Comparison of ENCODE assay signal across 23 cellular contexts in the genomic region with DNA sequence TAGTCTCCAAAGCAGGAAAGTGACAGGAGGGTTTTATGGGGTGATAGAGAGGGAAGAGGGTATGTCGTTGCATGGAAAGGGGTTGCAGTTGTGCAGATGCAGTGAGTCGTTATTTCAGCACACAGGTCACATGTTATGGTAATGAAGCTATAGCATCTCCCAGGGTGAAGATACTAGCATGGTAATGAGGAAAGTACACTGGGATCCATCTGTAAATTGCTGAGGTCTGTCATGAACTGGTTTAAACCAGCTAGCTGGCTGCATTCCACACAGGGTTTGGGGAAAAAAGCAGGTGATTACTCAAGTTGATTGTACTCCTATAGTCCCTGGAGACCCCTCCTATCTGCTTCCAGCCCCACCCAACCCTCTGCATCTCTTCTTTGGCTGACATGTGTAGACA. TPM values are rescaled to one million over a fixed set of nuclear protein-coding genes. Genes with fewer than 3 reads are reported as not detected.
DNase-seq lines count a peak whose midpoint lies in the region; FAIRE-seq and TF ChIP-seq lines count a peak whose summit lies in the region.
"Had no signal": no experiment of that assay in that cellular context is flagged by ENCODE, and none has a peak within 500 bp of the region (broad histone marks: within the 10 kb centered on the region; RNA-seq: fewer than 3 reads in every experiment).

No MANE protein-coding gene starts in this region.

- peak; percentile 79 for DNase-seq in DMS 273 (lab: John Stamatoyannopoulos, UW; ENCODE audit: unreplicated experiment)
- peak; percentile 91 for DNase-seq in NCI-H82 (lab: John Stamatoyannopoulos, UW)
- peak; percentile 14 for DNase-seq in iPS-NIHi7 (ENCODE audit: extremely low spot score)
- DNase-seq in cerebellum (ENCODE audit: low spot score) = no peak
- DNase-seq in chondrocyte (ENCODE audit: low spot score) = no peak
- no peak for DNase-seq in HTR-8/SVneo (ENCODE audit: insufficient read length, low spot score)
- no peak for DNase-seq in Calu3
- DNase-seq: activated naive CD8-positive, alpha-beta T cell treated with anti-CD3 and anti-CD28 coated beads for 36 hours; DMS53; effector memory CD8-positive, alpha-beta T cell; left colon; NCI-H1092 treated with DMSO at 0.1 percent for 48 hours; stimulated activated CD4-positive, alpha-beta T cell treated with anti-CD3 and anti-CD28 coated beads, Interleukin-2, amount 100 ng/mL, for 48 hours; stimulated activated naive CD8-positive, alpha-beta T cell treated with anti-CD3 and anti-CD28 coated beads, Interleukin-15, amount 100 ng/mL, for 72 hours; transverse colon had no signal

- no TSS peak for BruUV-seq in Calu3 (replicated peaks; lab: Mats Ljungman, UMichigan)

- no peaks in the 10 kb centered on the region for H3K9me3 Mint-ChIP-seq in chondrocyte (ENCODE audit: low read depth)
- H3K9me3 Mint-ChIP-seq in Calu3 (ENCODE audit: low read depth, unreplicated experiment) = no peaks in the 10 kb centered on the region
- H3K9me3 Mint-ChIP-seq: activated naive CD8-positive, alpha-beta T cell treated with anti-CD3 and anti-CD28 coated beads for 36 hours; CD14-positive monocyte; effector memory CD8-positive, alpha-beta T cell; nephron; stimulated activated naive CD8-positive, alpha-beta T cell treated with anti-CD3 and anti-CD28 coated beads, Interleukin-15, amount 100 ng/mL, for 72 hours had no signal

- no peak overlapping the region for H3K27ac ChIP-seq in HEK293 (ENCODE audit: extremely low read depth, low read depth, low read length)
- H3K27ac ChIP-seq: prostate gland, RWPE1, skin epidermis, transverse colon had no signal

- intact Hi-C loops in Calu3 (cut with micrococcal nuclease; ENCODE audit: unreplicated experiment) = no loop called here

- H3K36me3 Mint-ChIP-seq in chondrocyte (ENCODE audit: low read depth) (peaks cover 22% of the 10 kb centered on the region), Calu3 (ENCODE audit: insufficient read depth, unreplicated experiment) (peaks cover 30% of the 10 kb centered on the region)

- H3K27ac Mint-ChIP-seq in chondrocyte (ENCODE audit: unreplicated experiment) (no peak overlapping the region), Calu3 (ENCODE audit: unreplicated experiment) (no peak overlapping the region)
- H3K27ac Mint-ChIP-seq: activated naive CD8-positive, alpha-beta T cell treated with anti-CD3 and anti-CD28 coated beads for 36 hours; effector memory CD8-positive, alpha-beta T cell; nephron had no signal

- H3K27me3 Mint-ChIP-seq in chondrocyte (ENCODE audit: low read depth) (no peaks in the 10 kb centered on the region), Calu3 (ENCODE audit: unreplicated experiment) (no peaks in the 10 kb centered on the region)
- H3K27me3 Mint-ChIP-seq: activated naive CD8-positive, alpha-beta T cell treated with anti-CD3 and anti-CD28 coated beads for 36 hours; effector memory CD8-positive, alpha-beta T cell; stimulated activated naive CD8-positive, alpha-beta T cell treated with anti-CD3 and anti-CD28 coated beads, Interleukin-15, amount 100 ng/mL, for 72 hours had no signal

- H3K4me1 ChIP-seq in HEK293 (ENCODE audit: control insufficient read depth, insufficient read depth, low read length) = peaks cover 4% of the 10 kb centered on the region; the same call in 1 of the 2 replicates
- H3K4me1 ChIP-seq: prostate gland, transverse colon had no signal

- H3K4me1 Mint-ChIP-seq in chondrocyte (ENCODE audit: low read depth) = no peaks in the 10 kb centered on the region
- H3K4me1 Mint-ChIP-seq in Calu3 (ENCODE audit: low read depth, unreplicated experiment) = no peaks in the 10 kb centered on the region
- H3K4me1 Mint-ChIP-seq: activated naive CD8-positive, alpha-beta T cell treated with anti-CD3 and anti-CD28 coated beads for 36 hours; CD14-positive monocyte; stimulated activated naive CD8-positive, alpha-beta T cell treated with anti-CD3 and anti-CD28 coated beads, Interleukin-15, amount 100 ng/mL, for 72 hours had no signal

- H3K4me3 ChIP-seq in HEK293 (ENCODE audit: low read depth, low read length) = no peak overlapping the region
- H3K4me3 ChIP-seq: prostate gland, skin epidermis, transverse colon had no signal

- no peaks in the 10 kb centered on the region for H3K9me3 ChIP-seq in HEK293 (ENCODE audit: control insufficient read depth, insufficient read depth, low read depth, low read length)
- H3K9me3 ChIP-seq: prostate gland, transverse colon had no signal

- peaks cover 41 to 91% of the 10 kb centered on the region in 2 experiments for H3K36me3 ChIP-seq in HEK293 (ENCODE audit: control insufficient read depth in 2 of 2, insufficient read depth in 1 of 2, low read length in 2 of 2)

- CTCF ChIA-PET in HEK293 (lab: Yijun Ruan, JAX) = no interaction called here
- CTCF ChIA-PET in Calu3 (lab: Charles Lee) = no interaction called here

- no peak for TF ChIP-seq CTCF in HEK293 (tag by site-specific recombination; IDR thresholded peaks at IDR 0.05)
- no peak for TF ChIP-seq CTCF in chondrocyte (IDR thresholded peaks at IDR 0.05)
- TF ChIP-seq CTCF in Calu3 (IDR thresholded peaks at IDR 0.05; ENCODE audit: unreplicated experiment) = no peak

- H3K4me3 Mint-ChIP-seq in chondrocyte (ENCODE audit: unreplicated experiment) (no peak overlapping the region), Calu3 (ENCODE audit: low read depth, unreplicated experiment) (no peak overlapping the region)
- H3K4me3 Mint-ChIP-seq: activated naive CD8-positive, alpha-beta T cell treated with anti-CD3 and anti-CD28 coated beads for 36 hours; CD14-positive monocyte; effector memory CD8-positive, alpha-beta T cell; nephron; stimulated activated naive CD8-positive, alpha-beta T cell treated with anti-CD3 and anti-CD28 coated beads, Interleukin-15, amount 100 ng/mL, for 72 hours had no signal

- FAIRE-seq in HTR-8/SVneo (lab: Jason Lieb, UNC) = no peak
- FAIRE-seq: GM12891, GM19239 had no signal

- POLR2A ChIA-PET in HEK293 (lab: Yijun Ruan, JAX) = interaction anchor here (2.8 kb wide), 1 partner anchor 11 kb away, joined by 13 read pairs; a partner anchor contains a TSS

TF ChIP-seq in HEK293, 187 proteins besides CTCF, POLR2A, EP300 and RAD21:
- TF ChIP-seq PRDM1 (tag by site-specific recombination; IDR thresholded peaks at IDR 0.05) (0 out of 2 replicates have a peak, but pooled peaks have one; percentile 13), ZNF501 (tag by site-specific recombination; IDR thresholded peaks at IDR 0.05) (no peak), GLIS1 (tag by site-specific recombination; IDR thresholded peaks at IDR 0.05) (peak; percentile 63), ZNF600 (tag by site-specific recombination; IDR thresholded peaks at IDR 0.05) (0 out of 2 replicates have a peak, but pooled peaks have one; percentile 13)
- TF ChIP-seq, protein P1, sequence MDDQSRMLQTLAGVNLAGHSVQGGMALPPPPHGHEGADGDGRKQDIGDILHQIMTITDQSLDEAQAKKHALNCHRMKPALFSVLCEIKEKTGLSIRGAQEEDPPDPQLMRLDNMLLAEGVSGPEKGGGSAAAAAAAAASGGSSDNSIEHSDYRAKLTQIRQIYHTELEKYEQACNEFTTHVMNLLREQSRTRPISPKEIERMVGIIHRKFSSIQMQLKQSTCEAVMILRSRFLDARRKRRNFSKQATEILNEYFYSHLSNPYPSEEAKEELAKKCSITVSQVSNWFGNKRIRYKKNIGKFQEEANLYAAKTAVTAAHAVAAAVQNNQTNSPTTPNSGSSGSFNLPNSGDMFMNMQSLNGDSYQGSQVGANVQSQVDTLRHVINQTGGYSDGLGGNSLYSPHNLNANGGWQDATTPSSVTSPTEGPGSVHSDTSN (CRISPR knock-in tag; IDR thresholded peaks at IDR 0.05) = no peak
- TF ChIP-seq, protein P2, sequence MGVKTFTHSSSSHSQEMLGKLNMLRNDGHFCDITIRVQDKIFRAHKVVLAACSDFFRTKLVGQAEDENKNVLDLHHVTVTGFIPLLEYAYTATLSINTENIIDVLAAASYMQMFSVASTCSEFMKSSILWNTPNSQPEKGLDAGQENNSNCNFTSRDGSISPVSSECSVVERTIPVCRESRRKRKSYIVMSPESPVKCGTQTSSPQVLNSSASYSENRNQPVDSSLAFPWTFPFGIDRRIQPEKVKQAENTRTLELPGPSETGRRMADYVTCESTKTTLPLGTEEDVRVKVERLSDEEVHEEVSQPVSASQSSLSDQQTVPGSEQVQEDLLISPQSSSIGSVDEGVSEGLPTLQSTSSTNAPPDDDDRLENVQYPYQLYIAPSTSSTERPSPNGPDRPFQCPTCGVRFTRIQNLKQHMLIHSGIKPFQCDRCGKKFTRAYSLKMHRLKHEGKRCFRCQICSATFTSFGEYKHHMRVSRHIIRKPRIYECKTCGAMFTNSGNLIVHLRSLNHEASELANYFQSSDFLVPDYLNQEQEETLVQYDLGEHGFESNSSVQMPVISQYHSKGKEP (tag by site-specific recombination; IDR thresholded peaks at IDR 0.05) = peak; percentile 97
TF ChIP-seq in HEK293: peak in this region for 4.

RNA-seq across cellular contexts. Expression of a gene that starts 11.7 kb away (rescaled TPM):
- total RNA-seq in cerebellum (75.5 TPM), chondrocyte (34.6 to 48.2 TPM (median 37.3 TPM) in 3 replicates), Calu3 (2022) (48.4 and 48.8 TPM in 2 replicates)

RNA-seq across cellular contexts. Expression of a gene that starts 11.8 kb away (rescaled TPM):
- 17.7 TPM for total RNA-seq in cerebellum
- 8.7 to 18.6 TPM (median 11.9 TPM) in 3 replicates for total RNA-seq in chondrocyte
- 9.2 and 11.3 TPM in 2 replicates for total RNA-seq in Calu3 (2022)

RNA-seq across cellular contexts. Expression of a gene that starts 56.1 kb away (rescaled TPM):
- total RNA-seq in cerebellum (15.6 TPM), chondrocyte (18.7 to 28.4 TPM (median 26.4 TPM) in 3 replicates), Calu3 (2022) (37.2 and 46.8 TPM in 2 replicates)

Comparison
In these comparisons a context has a peak if more than half of its experiments do, and no peak if none do; other contexts are left out.
1. DNase-seq: peak in DMS 273 (single experiment), NCI-H82 (single experiment) and iPS-NIHi7 (single experiment); none in cerebellum (single experiment), chondrocyte (single experiment), HTR-8/SVneo (single experiment) and Calu3 (single experiment).